12 cellular contexts compared by ENCODE assay signal in genomic region chr14:55073856-55074255, GRCh38. TPM values are rescaled to one million over a fixed set of nuclear protein-coding genes. Genes with fewer than 3 reads are reported as not detected.
DNase-seq lines count a peak whose midpoint lies in the region; ATAC-seq and TF ChIP-seq lines count a peak whose summit lies in the region.
"Had no signal": no experiment of that assay in that cellular context is flagged by ENCODE, and none has a peak within 500 bp of the region (broad histone marks: within the 10 kb centered on the region; RNA-seq: fewer than 3 reads in every experiment).

No MANE protein-coding gene starts in this region.

- no peak overlapping the region for H4K91ac ChIP-seq in IMR-90 (ENCODE audit: insufficient read depth, low read depth, low read length)

- H2AFZ ChIP-seq in IMR-90 (replicated peaks; ENCODE audit: low read length, poor library complexity) = no peak overlapping the region
- no peak overlapping the region for H2AFZ ChIP-seq in SU-DHL-6 (ENCODE audit: low read depth, low read length, severe bottlenecking)
- H2AFZ ChIP-seq in smooth muscle cell (ENCODE audit: low read depth) = no peak overlapping the region

- DNase-seq in IMR-90 = peak; percentile 81
- peak; percentile 22 for DNase-seq in epidermal melanocyte (ENCODE audit: insufficient read length, low spot score)
- DNase-seq in smooth muscle cell (lab: John Stamatoyannopoulos, UW; ENCODE audit: unreplicated experiment) = no peak
- DNase-seq in NCI-H526 (lab: John Stamatoyannopoulos, UW) = no peak
- DNase-seq in GM13977 (ENCODE audit: low spot score) = no peak
- DNase-seq: heart right ventricle, lower lobe of right lung, Peyer's patch, trophoblast cell had no signal

- H3K56ac ChIP-seq in IMR-90 (ENCODE audit: extremely low read depth, insufficient read depth, low read length) = no peak overlapping the region

- TF ChIP-seq POLR2A in IMR-90 (IDR thresholded peaks at IDR 0.05; ENCODE audit: low read depth, low read length) = no peak

- CTCF ChIA-PET in IMR-90 (lab: Yijun Ruan, JAX) = no interaction called here

- H3F3A ChIP-seq in SU-DHL-6 (ENCODE audit: insufficient read depth) (peaks cover 19% of the 10 kb centered on the region), smooth muscle cell (ENCODE audit: low read depth) (peaks cover 11% of the 10 kb centered on the region)

- H3K27ac ChIP-seq in IMR-90 (ENCODE audit: insufficient read depth, low read length) = no peak overlapping the region
- no peak overlapping the region for H3K27ac ChIP-seq in SU-DHL-6 (ENCODE audit: low read depth, low read length)
- peak overlapping the region; percentile 78 for H3K27ac ChIP-seq in smooth muscle cell (ENCODE audit: low read depth)
- H3K27ac ChIP-seq: HL-60, lower lobe of right lung, Peyer's patch had no signal

- no peak overlapping the region for H3K18ac ChIP-seq in IMR-90 (ENCODE audit: low read depth, low read length)

- H3K36me3 ChIP-seq in IMR-90 (ENCODE audit: control insufficient read depth, insufficient read depth, low read length) (no peaks in the 10 kb centered on the region), SU-DHL-6 (ENCODE audit: low read length) (no peaks in the 10 kb centered on the region), smooth muscle cell (ENCODE audit: low read depth) (no peaks in the 10 kb centered on the region)
- H3K36me3 ChIP-seq: lower lobe of right lung, Peyer's patch had no signal

- H4K20me1 ChIP-seq in IMR-90 (ENCODE audit: insufficient read depth, low read length) = peaks cover 4% of the 10 kb centered on the region; the same call in 1 of the 2 replicates
- H4K20me1 ChIP-seq in SU-DHL-6 (ENCODE audit: low read depth, low read length) = no peaks in the 10 kb centered on the region
- H4K20me1 ChIP-seq in smooth muscle cell (ENCODE audit: low read depth) = peaks cover 4% of the 10 kb centered on the region

- H4K8ac ChIP-seq in IMR-90 (ENCODE audit: low read depth in 2 of 2, low read length in 2 of 2) = no peak overlapping the region

- no TSS peak for BruUV-seq in IMR-90 (replicated peaks; lab: Mats Ljungman, UMichigan)

- no peak overlapping the region for H2BK120ac ChIP-seq in IMR-90 (ENCODE audit: low read depth, low read length)

- TF ChIP-seq CTCF in IMR-90 (conservative IDR thresholded peaks at IDR 0.05; ENCODE audit: low read depth, low read length) = no peak
- TF ChIP-seq CTCF in SU-DHL-6 (IDR thresholded peaks at IDR 0.05; ENCODE audit: insufficient read depth, low read length, poor library complexity, severe bottlenecking) = no peak
- no peak for TF ChIP-seq CTCF in smooth muscle cell (IDR thresholded peaks at IDR 0.05; ENCODE audit: borderline replicate concordance, insufficient read depth, poor library complexity, severe bottlenecking)
- no peak for TF ChIP-seq CTCF in GM13977 (IDR thresholded peaks at IDR 0.05; ENCODE audit: extremely low read depth, insufficient read depth, missing control alignments)

- H4K5ac ChIP-seq in IMR-90 (ENCODE audit: low read depth, low read length) = no peak overlapping the region

- H2BK15ac ChIP-seq in IMR-90 (ENCODE audit: low read depth, low read length) = no peak overlapping the region

- H3K9ac ChIP-seq in IMR-90 (ENCODE audit: low read depth, low read length) = no peak overlapping the region
- H3K9ac ChIP-seq in SU-DHL-6 (ENCODE audit: low read length) = no peak overlapping the region
- no peak overlapping the region for H3K9ac ChIP-seq in smooth muscle cell (ENCODE audit: low read depth)

- H3K4ac ChIP-seq in IMR-90 (ENCODE audit: low read depth, low read length) = no peak overlapping the region

- H3K4me1 ChIP-seq in IMR-90 (ENCODE audit: control insufficient read depth, insufficient read depth, low read length) (peaks cover 15% of the 10 kb centered on the region), smooth muscle cell (ENCODE audit: low read depth) (peaks cover 22% of the 10 kb centered on the region)
- H3K4me1 ChIP-seq: Peyer's patch had no signal

- no CpG with 5 or more reads among the region's 2 CpGs for WGBS in IMR-90 (ENCODE audit: extremely low coverage in 2 of 2, insufficient read length in 1 of 2), 2 experiments
- 41% methylated on average over 2 of the region's 2 CpGs for WGBS in smooth muscle cell (ENCODE audit: low lambda C conversion rate)

- POLR2A ChIA-PET in IMR-90 (lab: Charles Lee; ENCODE audit: unreplicated experiment) = no interaction called here

- H3K79me1 ChIP-seq in IMR-90 (ENCODE audit: low read depth in 1 of 2, low read length in 2 of 2) = peaks cover 0 to 6% of the 10 kb centered on the region in 2 experiments; a peak in 2 of 4 replicates

- H3K4me2 ChIP-seq in IMR-90 (ENCODE audit: low read depth, low read length) (no peak overlapping the region), SU-DHL-6 (ENCODE audit: low read depth, low read length, poor library complexity, severe bottlenecking) (peak overlapping the region; percentile 48), smooth muscle cell (peak overlapping the region; percentile 50)

- no peak overlapping the region for H2BK20ac ChIP-seq in IMR-90 (ENCODE audit: low read depth, low read length)

- H3K4me3 ChIP-seq in IMR-90 (ENCODE audit: insufficient read depth, low read depth, low read length) = no peak overlapping the region
- no peak overlapping the region for H3K4me3 ChIP-seq in SU-DHL-6 (ENCODE audit: insufficient read depth, low read length, poor library complexity, severe bottlenecking)
- no peak overlapping the region for H3K4me3 ChIP-seq in smooth muscle cell
- H3K4me3 ChIP-seq: heart right ventricle, lower lobe of right lung, Peyer's patch had no signal

- no peak overlapping the region for H2AK9ac ChIP-seq in IMR-90 (replicated peaks; ENCODE audit: low read depth, low read length, poor library complexity)

- H3K9me3 ChIP-seq in IMR-90 (ENCODE audit: control insufficient read depth, insufficient read depth, low read length) = no peaks in the 10 kb centered on the region
- H3K9me3 ChIP-seq in SU-DHL-6 (ENCODE audit: insufficient read depth, low read length) = no peaks in the 10 kb centered on the region
- no peaks in the 10 kb centered on the region for H3K9me3 ChIP-seq in smooth muscle cell (replicated peaks; ENCODE audit: low read depth)
- H3K9me3 ChIP-seq: heart right ventricle, lower lobe of right lung, Peyer's patch had no signal

- intact Hi-C loops in IMR-90 (cut with micrococcal nuclease) = no loop called here

- H3K27me3 ChIP-seq in IMR-90 (ENCODE audit: control insufficient read depth, insufficient read depth, low read length) = no peaks in the 10 kb centered on the region
- no peaks in the 10 kb centered on the region for H3K27me3 ChIP-seq in SU-DHL-6 (ENCODE audit: low read length)
- no peaks in the 10 kb centered on the region for H3K27me3 ChIP-seq in smooth muscle cell (ENCODE audit: low read depth)
- H3K27me3 ChIP-seq: heart right ventricle, Peyer's patch had no signal

- no peaks in the 10 kb centered on the region for H3K9me2 ChIP-seq in SU-DHL-6 (replicated peaks; ENCODE audit: insufficient read depth, low read length)

- in situ Hi-C loops in IMR-90 (cut with MboI; ENCODE audit: low sequenced_read_pairs) = no loop called here
- in situ Hi-C loops in GM13977 (cut with MboI; ENCODE audit: low pct_unique_long_range_greater_than_20kb, low sequenced_read_pairs, unreplicated experiment) = no loop called here

- no peak for TF ChIP-seq RAD21 in IMR-90 (IDR thresholded peaks at IDR 0.05; ENCODE audit: low read length)

- dilution Hi-C loops in IMR-90 (cut with HindIII; ENCODE audit: low sequenced_read_pairs, unreplicated experiment) = no loop called here

- no peak overlapping the region for H2AK5ac ChIP-seq in IMR-90 (ENCODE audit: low read depth, low read length)

- peaks cover 16% of the 10 kb centered on the region for H3K9me1 ChIP-seq in IMR-90 (ENCODE audit: insufficient read depth, low read length)

- no peak overlapping the region for H3K14ac ChIP-seq in IMR-90 (replicated peaks; ENCODE audit: low read depth, low read length)

- H2BK5ac ChIP-seq in IMR-90 (ENCODE audit: low read depth, low read length, poor library complexity, severe bottlenecking) = no peak overlapping the region

- ATAC-seq in IMR-90 (ENCODE audit: low read depth) (peak; percentile 8; the same call in 1 of the 2 replicates), HG03175 (IDR thresholded peaks at IDR 0.05; ENCODE audit: unreplicated experiment) (no peak)
- ATAC-seq: heart right ventricle, lower lobe of right lung had no signal

- H3K79me2 ChIP-seq in SU-DHL-6 (ENCODE audit: insufficient read depth, low read length) (no peaks in the 10 kb centered on the region), smooth muscle cell (ENCODE audit: low read depth) (no peaks in the 10 kb centered on the region)

- H3K23ac ChIP-seq in IMR-90 (ENCODE audit: low read depth, low read length) = peak overlapping the region; percentile 74; the same call in 1 of the 2 replicates

TF ChIP-seq in IMR-90, 13 proteins besides CTCF, POLR2A, EP300 and RAD21 (continues in another document):
- TF ChIP-seq MAZ (IDR thresholded peaks at IDR 0.05; ENCODE audit: borderline replicate concordance, low read depth, low read length) (no peak), MAFK (IDR thresholded peaks at IDR 0.05; ENCODE audit: low read depth, low read length) (no peak), BHLHE40 (IDR thresholded peaks at IDR 0.05; ENCODE audit: low read depth, low read length) (no peak), NFE2L2 (IDR thresholded peaks at IDR 0.05; ENCODE audit: low read depth, low read length) (no peak), CEBPB (IDR thresholded peaks at IDR 0.05; ENCODE audit: low read depth, low read length) (no peak)

RNA-seq across cellular contexts. Expression of gene MAPK1IP1L, which starts 22.4 kb away (rescaled TPM):
- total RNA-seq in IMR-90 (2012; rRNA removed) (37.2 and 44.8 TPM in 2 replicates), smooth muscle cell (109 and 176 TPM in 2 replicates)
- polyA plus RNA-seq in IMR-90 (2012; rRNA removed) (168 and 201 TPM in 2 replicates), smooth muscle cell (89.0 and 89.7 TPM in 2 replicates)
- polyA plus RNA-seq in IMR-90 (2012; cell fraction: cytosol; rRNA removed) = 131 and 180 TPM in 2 replicates
- polyA plus RNA-seq in IMR-90 (2012; cell fraction: nucleus; rRNA removed; ENCODE audit: low replicate concordance) = 51.1 and 80.0 TPM in 2 replicates

RNA-seq across cellular contexts. Expression of gene SOCS4, which starts 46.8 kb away (rescaled TPM):
- total RNA-seq in IMR-90 (2012; rRNA removed) (12.7 and 21.7 TPM in 2 replicates), smooth muscle cell (19.6 and 22.2 TPM in 2 replicates)
- polyA plus RNA-seq in IMR-90 (2012; rRNA removed) (3.3 and 4.6 TPM in 2 replicates), smooth muscle cell (3.8 and 4.8 TPM in 2 replicates)
- polyA plus RNA-seq in IMR-90 (2012; cell fraction: cytosol; rRNA removed) = 0.64 and 0.76 TPM in 2 replicates
- 0.88 and 4.1 TPM in 2 replicates for polyA plus RNA-seq in IMR-90 (2012; cell fraction: nucleus; rRNA removed; ENCODE audit: low replicate concordance)

RNA-seq across cellular contexts. Expression of gene WDHD1, which starts 47.0 kb away (rescaled TPM):
- total RNA-seq in IMR-90 (2012; rRNA removed) (13.1 and 17.5 TPM in 2 replicates), smooth muscle cell (9.4 and 14.6 TPM in 2 replicates)
- polyA plus RNA-seq in IMR-90 (2012; rRNA removed) (3.7 and 4.4 TPM in 2 replicates), smooth muscle cell (5.3 and 5.7 TPM in 2 replicates)
- 0.48 and 0.61 TPM in 2 replicates for polyA plus RNA-seq in IMR-90 (2012; cell fraction: cytosol; rRNA removed)
- polyA plus RNA-seq in IMR-90 (2012; cell fraction: nucleus; rRNA removed; ENCODE audit: low replicate concordance) = 0.27 and 1.9 TPM in 2 replicates

RNA-seq across cellular contexts. Expression of gene LGALS3, which starts 55.2 kb away (rescaled TPM):
- total RNA-seq in IMR-90 (2012; rRNA removed) (84.4 and 145 TPM in 2 replicates), smooth muscle cell (166 and 170 TPM in 2 replicates)
- polyA plus RNA-seq in IMR-90 (2012; rRNA removed) (171 and 200 TPM in 2 replicates), smooth muscle cell (201 and 234 TPM in 2 replicates)
- polyA plus RNA-seq in IMR-90 (2012; cell fraction: cytosol; rRNA removed) = 106 and 210 TPM in 2 replicates
- 122 and 127 TPM in 2 replicates for polyA plus RNA-seq in IMR-90 (2012; cell fraction: nucleus; rRNA removed; ENCODE audit: low replicate concordance)

Comparison
In these comparisons a context has a peak if more than half of its experiments do, and no peak if none do; other contexts are left out.
1. DNase-seq: peak in IMR-90 (single experiment) and epidermal melanocyte (single experiment); none in smooth muscle cell (single experiment), NCI-H526 (0 of 2) and GM13977 (single experiment).